In the genomic region with DNA sequence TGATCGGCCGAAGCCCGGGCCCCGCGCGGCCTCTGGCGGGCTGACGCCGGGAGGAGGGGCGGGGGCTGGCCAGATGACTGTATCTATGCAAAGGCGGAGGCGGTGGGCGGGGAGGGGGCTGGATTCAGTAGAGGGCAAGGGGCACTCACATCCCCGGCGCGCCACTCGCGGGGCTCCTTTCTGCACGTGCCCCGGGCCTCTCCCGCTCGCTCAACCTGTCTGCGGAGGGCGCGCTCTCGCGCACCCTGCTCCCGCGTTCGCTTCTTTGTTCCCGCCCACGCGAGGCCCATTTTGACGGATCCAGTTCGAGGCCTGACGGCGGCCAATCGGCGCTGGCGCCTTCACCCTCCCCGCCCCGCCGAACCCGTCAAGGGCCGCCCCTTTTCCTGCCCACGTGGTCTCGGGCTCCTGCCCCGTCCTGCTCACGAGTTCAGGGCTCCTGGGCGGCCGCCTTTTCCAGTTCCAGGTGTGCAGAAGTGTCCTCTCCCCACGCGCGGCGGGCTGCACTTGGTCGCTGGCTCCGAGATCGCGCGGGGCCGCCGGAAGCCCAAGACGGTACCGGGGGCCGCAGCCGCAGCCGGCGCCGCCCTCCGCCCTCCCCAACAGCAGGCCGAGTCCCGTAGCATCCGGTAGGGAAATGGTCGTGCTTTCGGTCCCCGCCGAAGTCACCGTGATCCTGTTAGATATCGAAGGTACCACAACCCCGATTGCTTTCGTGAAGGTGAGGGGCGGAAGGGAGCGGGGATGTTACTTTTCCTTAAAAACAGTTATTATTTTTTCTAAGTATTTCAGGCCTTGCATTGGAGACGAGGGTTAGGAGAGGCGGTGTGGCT, we compare ENCODE assay signal across 1 cellular context.
A peak's percentile ranks its signal among the peaks of the same experiment; 100 is the strongest.
TF ChIP-seq lines count a peak whose summit lies in the region.

A gene (plus strand): TSS at position 398 of the 833 bp plus-strand sequence. CDS start 240 bp downstream, at position 638.
A gene (minus strand): TSS at position 270 of the 833 bp plus-strand sequence. CDS start 772 bp downstream, outside the sequence.

TF ChIP-seq in A549, 52 proteins besides CTCF, POLR2A, EP300 and RAD21 (continued from another document):
- TF ChIP-seq CHD4 (IDR thresholded peaks at IDR 0.05; ENCODE audit: borderline replicate concordance): no peak
- TF ChIP-seq RFX5 (IDR thresholded peaks at IDR 0.05): no peak
- TF ChIP-seq RCOR1 (IDR thresholded peaks at IDR 0.05; ENCODE audit: low read depth, low read length): no peak
- TF ChIP-seq CBX2 (IDR thresholded peaks at IDR 0.05; ENCODE audit: borderline replicate concordance, low read depth): no peak
- no peak for TF ChIP-seq FOSB (CRISPR knock-in tag; IDR thresholded peaks at IDR 0.05)
- TF ChIP-seq, protein P1, sequence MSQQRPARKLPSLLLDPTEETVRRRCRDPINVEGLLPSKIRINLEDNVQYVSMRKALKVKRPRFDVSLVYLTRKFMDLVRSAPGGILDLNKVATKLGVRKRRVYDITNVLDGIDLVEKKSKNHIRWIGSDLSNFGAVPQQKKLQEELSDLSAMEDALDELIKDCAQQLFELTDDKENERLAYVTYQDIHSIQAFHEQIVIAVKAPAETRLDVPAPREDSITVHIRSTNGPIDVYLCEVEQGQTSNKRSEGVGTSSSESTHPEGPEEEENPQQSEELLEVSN (IDR thresholded peaks at IDR 0.05; ENCODE audit: borderline replicate concordance, low read depth): peak; percentile 90
- no peak for TF ChIP-seq HDAC2 (IDR thresholded peaks at IDR 0.05)
- TF ChIP-seq MYC (IDR thresholded peaks at IDR 0.05; ENCODE audit: borderline replicate concordance, low read length): peak; percentile 35; the same call in 1 of the 2 replicates
- TF ChIP-seq, protein P2, sequence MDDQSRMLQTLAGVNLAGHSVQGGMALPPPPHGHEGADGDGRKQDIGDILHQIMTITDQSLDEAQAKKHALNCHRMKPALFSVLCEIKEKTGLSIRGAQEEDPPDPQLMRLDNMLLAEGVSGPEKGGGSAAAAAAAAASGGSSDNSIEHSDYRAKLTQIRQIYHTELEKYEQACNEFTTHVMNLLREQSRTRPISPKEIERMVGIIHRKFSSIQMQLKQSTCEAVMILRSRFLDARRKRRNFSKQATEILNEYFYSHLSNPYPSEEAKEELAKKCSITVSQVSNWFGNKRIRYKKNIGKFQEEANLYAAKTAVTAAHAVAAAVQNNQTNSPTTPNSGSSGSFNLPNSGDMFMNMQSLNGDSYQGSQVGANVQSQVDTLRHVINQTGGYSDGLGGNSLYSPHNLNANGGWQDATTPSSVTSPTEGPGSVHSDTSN (IDR thresholded peaks at IDR 0.05): no peak
- TF ChIP-seq JUN (IDR thresholded peaks at IDR 0.05): peak in 1 of 2 experiments; percentile 22; a peak in 1 of 5 replicates
- TF ChIP-seq HOXB13 (CRISPR knock-in tag; IDR thresholded peaks at IDR 0.05; ENCODE audit: low read depth): no peak
- peak; percentile 40; the same call in 1 of the 2 replicates for TF ChIP-seq PHF8 (IDR thresholded peaks at IDR 0.05; ENCODE audit: borderline replicate concordance, low read depth)
- TF ChIP-seq, protein P3, sequence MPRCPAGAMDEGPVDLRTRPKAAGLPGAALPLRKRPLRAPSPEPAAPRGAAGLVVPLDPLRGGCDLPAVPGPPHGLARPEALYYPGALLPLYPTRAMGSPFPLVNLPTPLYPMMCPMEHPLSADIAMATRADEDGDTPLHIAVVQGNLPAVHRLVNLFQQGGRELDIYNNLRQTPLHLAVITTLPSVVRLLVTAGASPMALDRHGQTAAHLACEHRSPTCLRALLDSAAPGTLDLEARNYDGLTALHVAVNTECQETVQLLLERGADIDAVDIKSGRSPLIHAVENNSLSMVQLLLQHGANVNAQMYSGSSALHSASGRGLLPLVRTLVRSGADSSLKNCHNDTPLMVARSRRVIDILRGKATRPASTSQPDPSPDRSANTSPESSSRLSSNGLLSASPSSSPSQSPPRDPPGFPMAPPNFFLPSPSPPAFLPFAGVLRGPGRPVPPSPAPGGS (IDR thresholded peaks at IDR 0.05): 0 out of 3 replicates have a peak, but pooled peaks have one; percentile 39
- TF ChIP-seq RNF2 (IDR thresholded peaks at IDR 0.05; ENCODE audit: borderline replicate concordance, low read depth): no peak
- TF ChIP-seq, protein P4, sequence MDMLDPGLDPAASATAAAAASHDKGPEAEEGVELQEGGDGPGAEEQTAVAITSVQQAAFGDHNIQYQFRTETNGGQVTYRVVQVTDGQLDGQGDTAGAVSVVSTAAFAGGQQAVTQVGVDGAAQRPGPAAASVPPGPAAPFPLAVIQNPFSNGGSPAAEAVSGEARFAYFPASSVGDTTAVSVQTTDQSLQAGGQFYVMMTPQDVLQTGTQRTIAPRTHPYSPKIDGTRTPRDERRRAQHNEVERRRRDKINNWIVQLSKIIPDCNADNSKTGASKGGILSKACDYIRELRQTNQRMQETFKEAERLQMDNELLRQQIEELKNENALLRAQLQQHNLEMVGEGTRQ (IDR thresholded peaks at IDR 0.05): peak; percentile 89
- no peak for TF ChIP-seq JUNB (IDR thresholded peaks at IDR 0.05)
- TF ChIP-seq ZFP36 (IDR thresholded peaks at IDR 0.05; ENCODE audit: borderline replicate concordance, partially characterized antibody): no peak
- TF ChIP-seq FOXS1 (CRISPR knock-in tag; IDR thresholded peaks at IDR 0.05): no peak
- no peak for TF ChIP-seq NR3C1 (IDR thresholded peaks at IDR 0.05)
- TF ChIP-seq ESRRA (IDR thresholded peaks at IDR 0.05; ENCODE audit: borderline replicate concordance, low read length): no peak
- no peak for TF ChIP-seq NPAS2 (CRISPR knock-in tag; IDR thresholded peaks at IDR 0.05; ENCODE audit: borderline replicate concordance)
